ENCODE assay signal across 28 cellular contexts in genomic region chr2:12251121-12251520, GRCh38.
DNase-seq lines count a peak whose midpoint lies in the region; ATAC-seq lines count a peak whose summit lies in the region.
"Had no signal": no experiment of that assay in that cellular context is flagged by ENCODE, and none has a peak within 500 bp of the region (broad histone marks: within the 10 kb centered on the region; RNA-seq: fewer than 3 reads in every experiment).

No MANE protein-coding gene starts in this region.

- H4K91ac ChIP-seq in mesenchymal stem cell (ENCODE audit: low read length): no peak overlapping the region

- H3K9me3 ChIP-seq in mesenchymal stem cell (ENCODE audit: control insufficient read depth, low read length): no peaks in the 10 kb centered on the region
- H3K9me3 ChIP-seq: A549, SK-N-SH had no signal

- no peak overlapping the region for H2AFZ ChIP-seq in mesenchymal stem cell (ENCODE audit: low read depth, low read length)
- H2AFZ ChIP-seq: GM23248 had no signal

- no peak overlapping the region for H2BK5ac ChIP-seq in mesenchymal stem cell (ENCODE audit: low read depth, low read length, poor library complexity, severe bottlenecking)

- no peak overlapping the region for H2BK15ac ChIP-seq in mesenchymal stem cell (ENCODE audit: low read depth, poor library complexity, severe bottlenecking)

- H3K18ac ChIP-seq in mesenchymal stem cell (ENCODE audit: low read depth in 1 of 2, low read length in 2 of 2): no peak overlapping the region

- H3K4me3 ChIP-seq in mesenchymal stem cell (ENCODE audit: insufficient read depth in 1 of 2, low read depth in 1 of 2, low read length in 2 of 2): no peak overlapping the region
- H3K4me3 ChIP-seq: A549, GM12878, GM23248 had no signal

- H3K4ac ChIP-seq in mesenchymal stem cell (ENCODE audit: low read depth in 1 of 2, low read length in 2 of 2): no peak overlapping the region

- H3K14ac ChIP-seq in mesenchymal stem cell (ENCODE audit: low read length in 2 of 2): no peak overlapping the region

- H3K27ac ChIP-seq in mesenchymal stem cell (ENCODE audit: low read length, poor library complexity, severe bottlenecking): no peak overlapping the region
- H3K27ac ChIP-seq: A549, GM23248 had no signal

- H3K27me3 ChIP-seq in mesenchymal stem cell (ENCODE audit: control insufficient read depth in 1 of 2, insufficient read depth in 1 of 2, low read length in 2 of 2): no peaks in the 10 kb centered on the region

- H2BK120ac ChIP-seq in mesenchymal stem cell (ENCODE audit: low read depth, low read length): no peak overlapping the region

- no CpG with 5 or more reads among the region's 2 CpGs for WGBS in mesenchymal stem cell

- H3K36me3 ChIP-seq in mesenchymal stem cell (ENCODE audit: control insufficient read depth in 1 of 2, insufficient read depth in 2 of 2, low read depth in 1 of 2, low read length in 2 of 2): no peaks in the 10 kb centered on the region

- no peak overlapping the region for H3K9ac ChIP-seq in mesenchymal stem cell (ENCODE audit: low read length)
- H3K9ac ChIP-seq: GM23248, SK-N-SH had no signal

- DNase-seq in M059J (ENCODE audit: low read depth) (peak; percentile 15), brain pericyte (ENCODE audit: low read depth, low spot score) (peak; percentile 22), mesenchymal stem cell (peak; percentile 6), smooth muscle cell of the brain vasculature (ENCODE audit: low read depth, low spot score) (peak; percentile 29), EL (no peak)
- no peak for DNase-seq in activated CD8-positive, alpha-beta memory T cell treated with anti-CD3 and anti-CD28 coated beads, Interleukin-2, amount 50 U/mL, for 48 hours
- DNase-seq: AML-193; C1 segment of cervical spinal cord; CD4-positive, alpha-beta memory T cell; DMS53; GDM1; GM23248; H7; IMR-90; KG1; MV-4-11; NCI-H1105; NCI-H1436 treated with DMSO at 0.1 percent for 48 hours; NCI-H187 treated with DMSO at 0.1 percent for 48 hours; NCI-H345; NCI-H524; NCI-H82; NK-92 treated with Interleukin-12 subunit alpha and Interleukin-12 subunit beta, amount 100 ng/mL, for 24 hours; PC-3; SK-N-SH had no signal

- no peaks in the 10 kb centered on the region for H3K4me1 ChIP-seq in mesenchymal stem cell (ENCODE audit: control insufficient read depth, insufficient read depth, low read depth, low read length)
- H3K4me1 ChIP-seq: A549 had no signal

- no peak overlapping the region for H3K23ac ChIP-seq in mesenchymal stem cell (ENCODE audit: low read length in 2 of 2)

- no peak overlapping the region for H3K4me2 ChIP-seq in mesenchymal stem cell (ENCODE audit: low read length, poor library complexity, severe bottlenecking)
- H3K4me2 ChIP-seq: A549, SK-N-SH had no signal

- no peak overlapping the region for H4K8ac ChIP-seq in mesenchymal stem cell (ENCODE audit: low read length)

- no peaks in the 10 kb centered on the region for H3K79me1 ChIP-seq in mesenchymal stem cell (replicated peaks; ENCODE audit: low read length, poor library complexity, severe bottlenecking)

- no peak overlapping the region for H2BK12ac ChIP-seq in mesenchymal stem cell (ENCODE audit: low read length in 2 of 2)

- H2AK5ac ChIP-seq in mesenchymal stem cell (ENCODE audit: low read length, severe bottlenecking): no peak overlapping the region

- no peak for ATAC-seq in HG02884 (IDR thresholded peaks at IDR 0.05; ENCODE audit: unreplicated experiment)
- ATAC-seq: A549, GM12878, PC-3 had no signal

Comparison
In these comparisons a context has a peak if more than half of its experiments do, and no peak if none do; other contexts are left out.
1. DNase-seq: peak in M059J (single experiment), brain pericyte (single experiment), mesenchymal stem cell (single experiment) and smooth muscle cell of the brain vasculature (single experiment); none in activated CD8-positive, alpha-beta memory T cell treated with anti-CD3 and anti-CD28 coated beads, Interleukin-2, amount 50 U/mL, for 48 hours (single experiment) and EL (single experiment).